In the genomic region with DNA sequence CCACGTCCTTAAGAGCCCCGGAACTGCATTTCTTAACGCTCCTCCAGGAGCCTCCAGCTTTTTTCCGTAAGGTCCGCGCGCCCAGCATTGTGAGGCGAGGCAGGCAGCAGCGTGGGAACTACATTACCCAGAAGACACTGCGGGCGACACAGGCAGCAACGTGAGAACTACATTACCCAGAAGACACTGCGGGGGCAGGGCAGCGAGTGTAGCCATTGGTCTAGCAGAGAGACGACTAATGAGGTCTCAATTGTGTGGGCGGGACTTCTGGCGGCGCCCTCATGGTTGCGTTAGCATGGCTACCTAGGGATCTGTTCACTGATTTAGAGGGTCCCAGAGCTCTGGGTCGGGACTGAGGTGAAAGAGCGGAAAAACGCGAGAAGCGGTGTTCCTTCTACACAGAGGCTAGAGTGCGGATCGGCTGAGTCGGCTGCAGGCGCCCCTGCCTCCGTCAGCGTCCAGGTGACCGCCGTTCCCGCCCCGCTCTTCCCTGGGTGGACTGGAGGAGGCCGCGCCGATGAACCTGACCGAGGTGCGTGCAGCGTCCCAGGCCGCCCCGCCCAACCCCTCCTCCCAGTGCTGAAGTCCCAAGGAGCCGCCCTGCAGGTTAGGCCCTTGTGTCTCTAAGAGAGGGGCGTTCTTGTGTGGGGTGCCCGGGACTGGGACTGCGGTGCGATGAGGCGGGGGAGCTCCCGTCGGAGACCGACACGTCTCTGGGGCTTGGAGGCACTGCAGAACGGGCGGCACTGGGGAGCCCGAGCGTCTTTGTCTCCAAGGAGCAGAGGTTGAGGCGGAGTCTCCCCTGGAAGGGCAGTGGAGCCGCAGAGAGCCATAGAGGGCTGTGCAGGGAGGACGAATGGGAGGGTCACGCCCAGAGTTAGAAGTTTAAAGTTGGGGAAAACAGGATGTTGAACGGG, we compare ENCODE assay signal across 1 cellular context.
A peak's percentile ranks its signal among the peaks of the same experiment; 100 is the strongest.
TF ChIP-seq lines count a peak whose summit lies in the region.

A gene (plus strand): TSS at position 264 of the 917 bp plus-strand sequence. CDS start 254 bp downstream, at position 518.

TF ChIP-seq in HepG2, 621 proteins besides CTCF, POLR2A, EP300 and RAD21 (continued from another document and continues in another):
- TF ChIP-seq, protein P1, sequence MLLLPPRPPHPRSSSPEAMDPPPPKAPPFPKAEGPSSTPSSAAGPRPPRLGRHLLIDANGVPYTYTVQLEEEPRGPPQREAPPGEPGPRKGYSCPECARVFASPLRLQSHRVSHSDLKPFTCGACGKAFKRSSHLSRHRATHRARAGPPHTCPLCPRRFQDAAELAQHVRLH (CRISPR knock-in tag; IDR thresholded peaks at IDR 0.05; ENCODE audit: borderline replicate concordance, low read depth), result no peak
- TF ChIP-seq SPEN (CRISPR knock-in tag; IDR thresholded peaks at IDR 0.05; ENCODE audit: low read depth), result peak; percentile 47
- TF ChIP-seq, protein P2, sequence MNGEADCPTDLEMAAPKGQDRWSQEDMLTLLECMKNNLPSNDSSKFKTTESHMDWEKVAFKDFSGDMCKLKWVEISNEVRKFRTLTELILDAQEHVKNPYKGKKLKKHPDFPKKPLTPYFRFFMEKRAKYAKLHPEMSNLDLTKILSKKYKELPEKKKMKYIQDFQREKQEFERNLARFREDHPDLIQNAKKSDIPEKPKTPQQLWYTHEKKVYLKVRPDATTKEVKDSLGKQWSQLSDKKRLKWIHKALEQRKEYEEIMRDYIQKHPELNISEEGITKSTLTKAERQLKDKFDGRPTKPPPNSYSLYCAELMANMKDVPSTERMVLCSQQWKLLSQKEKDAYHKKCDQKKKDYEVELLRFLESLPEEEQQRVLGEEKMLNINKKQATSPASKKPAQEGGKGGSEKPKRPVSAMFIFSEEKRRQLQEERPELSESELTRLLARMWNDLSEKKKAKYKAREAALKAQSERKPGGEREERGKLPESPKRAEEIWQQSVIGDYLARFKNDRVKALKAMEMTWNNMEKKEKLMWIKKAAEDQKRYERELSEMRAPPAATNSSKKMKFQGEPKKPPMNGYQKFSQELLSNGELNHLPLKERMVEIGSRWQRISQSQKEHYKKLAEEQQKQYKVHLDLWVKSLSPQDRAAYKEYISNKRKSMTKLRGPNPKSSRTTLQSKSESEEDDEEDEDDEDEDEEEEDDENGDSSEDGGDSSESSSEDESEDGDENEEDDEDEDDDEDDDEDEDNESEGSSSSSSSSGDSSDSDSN (CRISPR knock-in tag; IDR thresholded peaks at IDR 0.05), result peak; percentile 68
- no peak for TF ChIP-seq MAFF (IDR thresholded peaks at IDR 0.05; ENCODE audit: low read depth, low read length)
- peak; percentile 53; the same call in 1 of the 2 replicates for TF ChIP-seq CEBPG (CRISPR knock-in tag; IDR thresholded peaks at IDR 0.05)
- no peak for TF ChIP-seq MBD4 (IDR thresholded peaks at IDR 0.05; ENCODE audit: borderline replicate concordance, low read length)
- TF ChIP-seq ZMYM4 (CRISPR knock-in tag; IDR thresholded peaks at IDR 0.05), result no peak; the same call in 1 of the 2 replicates
- TF ChIP-seq HOXA9 (CRISPR knock-in tag; IDR thresholded peaks at IDR 0.05; ENCODE audit: borderline replicate concordance), result peak; percentile 49; the same call in 1 of the 2 replicates
- TF ChIP-seq REPIN1 (CRISPR knock-in tag; IDR thresholded peaks at IDR 0.05; ENCODE audit: borderline replicate concordance, low read depth), result peak; percentile 14; the same call in 1 of the 2 replicates
- no peak for TF ChIP-seq SMYD3 (CRISPR knock-in tag; IDR thresholded peaks at IDR 0.05)
- TF ChIP-seq, protein P3, sequence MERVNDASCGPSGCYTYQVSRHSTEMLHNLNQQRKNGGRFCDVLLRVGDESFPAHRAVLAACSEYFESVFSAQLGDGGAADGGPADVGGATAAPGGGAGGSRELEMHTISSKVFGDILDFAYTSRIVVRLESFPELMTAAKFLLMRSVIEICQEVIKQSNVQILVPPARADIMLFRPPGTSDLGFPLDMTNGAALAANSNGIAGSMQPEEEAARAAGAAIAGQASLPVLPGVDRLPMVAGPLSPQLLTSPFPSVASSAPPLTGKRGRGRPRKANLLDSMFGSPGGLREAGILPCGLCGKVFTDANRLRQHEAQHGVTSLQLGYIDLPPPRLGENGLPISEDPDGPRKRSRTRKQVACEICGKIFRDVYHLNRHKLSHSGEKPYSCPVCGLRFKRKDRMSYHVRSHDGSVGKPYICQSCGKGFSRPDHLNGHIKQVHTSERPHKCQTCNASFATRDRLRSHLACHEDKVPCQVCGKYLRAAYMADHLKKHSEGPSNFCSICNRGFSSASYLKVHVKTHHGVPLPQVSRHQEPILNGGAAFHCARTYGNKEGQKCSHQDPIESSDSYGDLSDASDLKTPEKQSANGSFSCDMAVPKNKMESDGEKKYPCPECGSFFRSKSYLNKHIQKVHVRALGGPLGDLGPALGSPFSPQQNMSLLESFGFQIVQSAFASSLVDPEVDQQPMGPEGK (CRISPR knock-in tag; IDR thresholded peaks at IDR 0.05), result no peak
- TF ChIP-seq ZNF563 (CRISPR knock-in tag; IDR thresholded peaks at IDR 0.05), result peak; percentile 24; the same call in 1 of the 2 replicates
- TF ChIP-seq, protein P4, sequence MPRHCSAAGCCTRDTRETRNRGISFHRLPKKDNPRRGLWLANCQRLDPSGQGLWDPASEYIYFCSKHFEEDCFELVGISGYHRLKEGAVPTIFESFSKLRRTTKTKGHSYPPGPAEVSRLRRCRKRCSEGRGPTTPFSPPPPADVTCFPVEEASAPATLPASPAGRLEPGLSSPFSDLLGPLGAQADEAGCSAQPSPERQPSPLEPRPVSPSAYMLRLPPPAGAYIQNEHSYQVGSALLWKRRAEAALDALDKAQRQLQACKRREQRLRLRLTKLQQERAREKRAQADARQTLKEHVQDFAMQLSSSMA (CRISPR knock-in tag; IDR thresholded peaks at IDR 0.05), result no peak
- TF ChIP-seq ZNF709 (CRISPR knock-in tag; IDR thresholded peaks at IDR 0.05), result no peak; the same call in 1 of the 2 replicates
- TF ChIP-seq ADNP (CRISPR knock-in tag; IDR thresholded peaks at IDR 0.05), result no peak
- TF ChIP-seq KLF16 (CRISPR knock-in tag; IDR thresholded peaks at IDR 0.05), result no peak; a peak in 2 of 4 replicates
- TF ChIP-seq, protein P5, sequence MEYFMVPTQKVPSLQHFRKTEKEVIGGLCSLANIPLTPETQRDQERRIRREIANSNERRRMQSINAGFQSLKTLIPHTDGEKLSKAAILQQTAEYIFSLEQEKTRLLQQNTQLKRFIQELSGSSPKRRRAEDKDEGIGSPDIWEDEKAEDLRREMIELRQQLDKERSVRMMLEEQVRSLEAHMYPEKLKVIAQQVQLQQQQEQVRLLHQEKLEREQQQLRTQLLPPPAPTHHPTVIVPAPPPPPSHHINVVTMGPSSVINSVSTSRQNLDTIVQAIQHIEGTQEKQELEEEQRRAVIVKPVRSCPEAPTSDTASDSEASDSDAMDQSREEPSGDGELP (IDR thresholded peaks at IDR 0.05; ENCODE audit: borderline replicate concordance, low read depth), result no peak
- TF ChIP-seq U2AF2 (IDR thresholded peaks at IDR 0.05; ENCODE audit: low read depth, low read length), result no peak
- no peak for TF ChIP-seq ZNF775 (CRISPR knock-in tag; IDR thresholded peaks at IDR 0.05; ENCODE audit: borderline replicate concordance)
- TF ChIP-seq KLF15 (CRISPR knock-in tag; IDR thresholded peaks at IDR 0.05; ENCODE audit: borderline replicate concordance), result no peak
- TF ChIP-seq ZNF678 (CRISPR knock-in tag; IDR thresholded peaks at IDR 0.05), result no peak
- TF ChIP-seq, protein P6, sequence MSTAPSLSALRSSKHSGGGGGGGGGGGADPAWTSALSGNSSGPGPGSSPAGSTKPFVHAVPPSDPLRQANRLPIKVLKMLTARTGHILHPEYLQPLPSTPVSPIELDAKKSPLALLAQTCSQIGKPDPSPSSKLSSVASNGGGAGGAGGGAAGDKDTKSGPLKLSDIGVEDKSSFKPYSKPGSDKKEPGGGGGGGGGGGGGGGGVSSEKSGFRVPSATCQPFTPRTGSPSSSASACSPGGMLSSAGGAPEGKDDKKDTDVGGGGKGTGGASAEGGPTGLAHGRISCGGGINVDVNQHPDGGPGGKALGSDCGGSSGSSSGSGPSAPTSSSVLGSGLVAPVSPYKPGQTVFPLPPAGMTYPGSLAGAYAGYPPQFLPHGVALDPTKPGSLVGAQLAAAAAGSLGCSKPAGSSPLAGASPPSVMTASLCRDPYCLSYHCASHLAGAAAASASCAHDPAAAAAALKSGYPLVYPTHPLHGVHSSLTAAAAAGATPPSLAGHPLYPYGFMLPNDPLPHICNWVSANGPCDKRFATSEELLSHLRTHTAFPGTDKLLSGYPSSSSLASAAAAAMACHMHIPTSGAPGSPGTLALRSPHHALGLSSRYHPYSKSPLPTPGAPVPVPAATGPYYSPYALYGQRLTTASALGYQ (CRISPR knock-in tag; IDR thresholded peaks at IDR 0.05), result no peak
- TF ChIP-seq, protein P7, sequence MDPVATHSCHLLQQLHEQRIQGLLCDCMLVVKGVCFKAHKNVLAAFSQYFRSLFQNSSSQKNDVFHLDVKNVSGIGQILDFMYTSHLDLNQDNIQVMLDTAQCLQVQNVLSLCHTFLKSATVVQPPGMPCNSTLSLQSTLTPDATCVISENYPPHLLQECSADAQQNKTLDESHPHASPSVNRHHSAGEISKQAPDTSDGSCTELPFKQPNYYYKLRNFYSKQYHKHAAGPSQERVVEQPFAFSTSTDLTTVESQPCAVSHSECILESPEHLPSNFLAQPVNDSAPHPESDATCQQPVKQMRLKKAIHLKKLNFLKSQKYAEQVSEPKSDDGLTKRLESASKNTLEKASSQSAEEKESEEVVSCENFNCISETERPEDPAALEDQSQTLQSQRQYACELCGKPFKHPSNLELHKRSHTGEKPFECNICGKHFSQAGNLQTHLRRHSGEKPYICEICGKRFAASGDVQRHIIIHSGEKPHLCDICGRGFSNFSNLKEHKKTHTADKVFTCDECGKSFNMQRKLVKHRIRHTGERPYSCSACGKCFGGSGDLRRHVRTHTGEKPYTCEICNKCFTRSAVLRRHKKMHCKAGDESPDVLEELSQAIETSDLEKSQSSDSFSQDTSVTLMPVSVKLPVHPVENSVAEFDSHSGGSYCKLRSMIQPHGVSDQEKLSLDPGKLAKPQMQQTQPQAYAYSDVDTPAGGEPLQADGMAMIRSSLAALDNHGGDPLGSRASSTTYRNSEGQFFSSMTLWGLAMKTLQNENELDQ (CRISPR knock-in tag; IDR thresholded peaks at IDR 0.05; ENCODE audit: borderline replicate concordance), result no peak
- TF ChIP-seq MATR3 (CRISPR knock-in tag; IDR thresholded peaks at IDR 0.05), result no peak
- TF ChIP-seq ZBTB1 (CRISPR knock-in tag; IDR thresholded peaks at IDR 0.05; ENCODE audit: borderline replicate concordance), result no peak
- TF ChIP-seq RFX5 (IDR thresholded peaks at IDR 0.05; ENCODE audit: low read depth, low read length), result peak; percentile 19; the same call in 1 of the 2 replicates
- TF ChIP-seq, protein P8, sequence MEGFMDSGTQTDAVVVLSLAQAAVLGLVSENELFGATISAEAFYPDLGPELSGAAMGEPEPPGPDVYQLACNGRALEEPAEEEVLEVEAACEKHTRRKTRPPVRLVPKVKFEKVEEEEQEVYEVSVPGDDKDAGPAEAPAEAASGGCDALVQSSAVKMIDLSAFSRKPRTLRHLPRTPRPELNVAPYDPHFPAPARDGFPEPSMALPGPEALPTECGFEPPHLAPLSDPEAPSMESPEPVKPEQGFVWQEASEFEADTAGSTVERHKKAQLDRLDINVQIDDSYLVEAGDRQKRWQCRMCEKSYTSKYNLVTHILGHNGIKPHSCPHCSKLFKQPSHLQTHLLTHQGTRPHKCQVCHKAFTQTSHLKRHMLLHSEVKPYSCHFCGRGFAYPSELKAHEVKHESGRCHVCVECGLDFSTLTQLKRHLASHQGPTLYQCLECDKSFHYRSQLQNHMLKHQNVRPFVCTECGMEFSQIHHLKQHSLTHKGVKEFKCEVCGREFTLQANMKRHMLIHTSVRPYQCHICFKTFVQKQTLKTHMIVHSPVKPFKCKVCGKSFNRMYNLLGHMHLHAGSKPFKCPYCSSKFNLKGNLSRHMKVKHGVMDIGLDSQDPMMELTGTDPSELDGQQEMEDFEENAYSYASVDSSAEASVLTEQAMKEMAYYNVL (CRISPR knock-in tag; IDR thresholded peaks at IDR 0.05; ENCODE audit: borderline replicate concordance), result 0 out of 2 replicates have a peak, but pooled peaks have one; percentile 53
- TF ChIP-seq, protein P9, sequence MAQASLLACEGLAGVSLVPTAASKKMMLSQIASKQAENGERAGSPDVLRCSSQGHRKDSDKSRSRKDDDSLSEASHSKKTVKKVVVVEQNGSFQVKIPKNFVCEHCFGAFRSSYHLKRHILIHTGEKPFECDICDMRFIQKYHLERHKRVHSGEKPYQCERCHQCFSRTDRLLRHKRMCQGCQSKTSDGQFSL (CRISPR knock-in tag; IDR thresholded peaks at IDR 0.05), result no peak
- peak; percentile 82 for TF ChIP-seq ZNF501 (CRISPR knock-in tag; IDR thresholded peaks at IDR 0.05)
- TF ChIP-seq, protein P10, sequence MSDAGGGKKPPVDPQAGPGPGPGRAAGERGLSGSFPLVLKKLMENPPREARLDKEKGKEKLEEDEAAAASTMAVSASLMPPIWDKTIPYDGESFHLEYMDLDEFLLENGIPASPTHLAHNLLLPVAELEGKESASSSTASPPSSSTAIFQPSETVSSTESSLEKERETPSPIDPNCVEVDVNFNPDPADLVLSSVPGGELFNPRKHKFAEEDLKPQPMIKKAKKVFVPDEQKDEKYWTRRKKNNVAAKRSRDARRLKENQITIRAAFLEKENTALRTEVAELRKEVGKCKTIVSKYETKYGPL (CRISPR knock-in tag; IDR thresholded peaks at IDR 0.05), result no peak
- TF ChIP-seq PLRG1 (conservative IDR thresholded peaks at IDR 0.05), result no peak
- peak; percentile 39 for TF ChIP-seq AGO1 (IDR thresholded peaks at IDR 0.05; ENCODE audit: low read depth, low read length, poor library complexity, severe bottlenecking)
- TF ChIP-seq ATAD3A (CRISPR knock-in tag; IDR thresholded peaks at IDR 0.05), result no peak
- TF ChIP-seq ZNF660 (CRISPR knock-in tag; IDR thresholded peaks at IDR 0.05; ENCODE audit: borderline replicate concordance, low read depth), result no peak
- TF ChIP-seq ZNF101 (CRISPR knock-in tag; IDR thresholded peaks at IDR 0.05; ENCODE audit: borderline replicate concordance, low read depth), result no peak
- TF ChIP-seq RARG (CRISPR knock-in tag; IDR thresholded peaks at IDR 0.05; ENCODE audit: low read depth), result no peak
- no peak for TF ChIP-seq TP53 (CRISPR knock-in tag; conservative IDR thresholded peaks at IDR 0.05)
- peak; percentile 96 for TF ChIP-seq HOXA3 (CRISPR knock-in tag; IDR thresholded peaks at IDR 0.05)
- TF ChIP-seq ZBTB20 (CRISPR knock-in tag; IDR thresholded peaks at IDR 0.05; ENCODE audit: borderline replicate concordance, low read depth), result no peak
- TF ChIP-seq ZNF234 (CRISPR knock-in tag; conservative IDR thresholded peaks at IDR 0.05), result no peak
- TF ChIP-seq, protein P11, sequence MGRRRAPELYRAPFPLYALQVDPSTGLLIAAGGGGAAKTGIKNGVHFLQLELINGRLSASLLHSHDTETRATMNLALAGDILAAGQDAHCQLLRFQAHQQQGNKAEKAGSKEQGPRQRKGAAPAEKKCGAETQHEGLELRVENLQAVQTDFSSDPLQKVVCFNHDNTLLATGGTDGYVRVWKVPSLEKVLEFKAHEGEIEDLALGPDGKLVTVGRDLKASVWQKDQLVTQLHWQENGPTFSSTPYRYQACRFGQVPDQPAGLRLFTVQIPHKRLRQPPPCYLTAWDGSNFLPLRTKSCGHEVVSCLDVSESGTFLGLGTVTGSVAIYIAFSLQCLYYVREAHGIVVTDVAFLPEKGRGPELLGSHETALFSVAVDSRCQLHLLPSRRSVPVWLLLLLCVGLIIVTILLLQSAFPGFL (CRISPR knock-in tag; IDR thresholded peaks at IDR 0.05), result no peak
- no peak for TF ChIP-seq KDM1A (CRISPR knock-in tag; IDR thresholded peaks at IDR 0.05)
